Comparison of ENCODE assay signal across 8 cellular contexts in genomic region chr6:129500958-129501381, GRCh38.
DNase-seq lines count a peak whose midpoint lies in the region; ATAC-seq and TF ChIP-seq lines count a peak whose summit lies in the region.

No MANE protein-coding gene starts in this region.

- H3K4me2 ChIP-seq in MM.1S (ENCODE audit: low read depth, low read length) (peak overlapping the region; percentile 42), parathyroid adenoma (ENCODE audit: low read length) (peak overlapping the region; percentile 22)

- H3K9ac ChIP-seq in MM.1S (ENCODE audit: low read length) (no peak overlapping the region; the same call in 1 of the 2 replicates), parathyroid adenoma (no peak overlapping the region)

- H3K9me2 ChIP-seq in MM.1S (replicated peaks; ENCODE audit: insufficient read depth, low read length), result no peaks in the 10 kb centered on the region

- H3K9me3 ChIP-seq in MM.1S (replicated peaks; ENCODE audit: insufficient read depth, low read length) (no peaks in the 10 kb centered on the region), parathyroid adenoma (ENCODE audit: control insufficient read depth, low read length) (no peaks in the 10 kb centered on the region)

- ATAC-seq in HG03469 (IDR thresholded peaks at IDR 0.05; ENCODE audit: unreplicated experiment), result no peak

- peaks cover 26% of the 10 kb centered on the region for H3K4me1 ChIP-seq in MM.1S (ENCODE audit: low read length)
- H3K4me1 ChIP-seq in parathyroid adenoma, result peaks cover 11% of the 10 kb centered on the region

- H2AFZ ChIP-seq in MM.1S (ENCODE audit: low read length), result peak overlapping the region; percentile 37
- H2AFZ ChIP-seq in parathyroid adenoma, result peak overlapping the region; percentile 63

- H3K79me2 ChIP-seq in MM.1S (ENCODE audit: low read length) (no peaks in the 10 kb centered on the region), parathyroid adenoma (no peaks in the 10 kb centered on the region)

- H3K27me3 ChIP-seq in MM.1S (replicated peaks; ENCODE audit: insufficient read depth, low read length), result no peaks in the 10 kb centered on the region
- no peaks in the 10 kb centered on the region for H3K27me3 ChIP-seq in parathyroid adenoma (ENCODE audit: control insufficient read depth, insufficient read depth, low read length)

- no peaks in the 10 kb centered on the region for H3K36me3 ChIP-seq in MM.1S (replicated peaks; ENCODE audit: insufficient read depth, low read length)
- H3K36me3 ChIP-seq in parathyroid adenoma (ENCODE audit: control insufficient read depth, insufficient read depth, low read length), result no peaks in the 10 kb centered on the region

- H4K20me1 ChIP-seq in MM.1S (ENCODE audit: insufficient read depth, low read length), result no peaks in the 10 kb centered on the region

- peak overlapping the region; percentile 28; the same call in 1 of the 2 replicates for H3K27ac ChIP-seq in MM.1S (ENCODE audit: low read length)
- H3K27ac ChIP-seq in parathyroid adenoma, result peak overlapping the region; percentile 40

- peak; percentile 51 for TF ChIP-seq CTCF in MM.1S (IDR thresholded peaks at IDR 0.05; ENCODE audit: low read length)
- TF ChIP-seq CTCF in cardiac fibroblast (IDR thresholded peaks at IDR 0.05; ENCODE audit: low read depth, low read length), result peak; percentile 40
- peak; percentile 19 for TF ChIP-seq CTCF in parathyroid adenoma (IDR thresholded peaks at IDR 0.05)

- H3K4me3 ChIP-seq in MM.1S (ENCODE audit: low read length), result no peak overlapping the region
- H3K4me3 ChIP-seq in cardiac fibroblast (replicated peaks in 1 of 2; ENCODE audit: low read depth in 2 of 2, low read length in 2 of 2), result peak overlapping the region in 1 of 2 donors; percentile 22
- no peak overlapping the region for H3K4me3 ChIP-seq in parathyroid adenoma (ENCODE audit: low read depth, low read length)

- DNase-seq in GDM1 (lab: John Stamatoyannopoulos, UW) (peak; percentile 34), MM.1S (no peak), cardiac fibroblast (ENCODE audit: low read depth in 2 of 2) (peak in 1 of 2 donors; percentile 65), DMS153 (lab: John Stamatoyannopoulos, UW) (no peak), HK-2 (ENCODE audit: unreplicated experiment) (no peak), COR-L47 (lab: John Stamatoyannopoulos, UW) (no peak)

- H3F3A ChIP-seq in MM.1S (ENCODE audit: insufficient read depth, low read length), result peaks cover 15% of the 10 kb centered on the region
